In the genomic region with DNA sequence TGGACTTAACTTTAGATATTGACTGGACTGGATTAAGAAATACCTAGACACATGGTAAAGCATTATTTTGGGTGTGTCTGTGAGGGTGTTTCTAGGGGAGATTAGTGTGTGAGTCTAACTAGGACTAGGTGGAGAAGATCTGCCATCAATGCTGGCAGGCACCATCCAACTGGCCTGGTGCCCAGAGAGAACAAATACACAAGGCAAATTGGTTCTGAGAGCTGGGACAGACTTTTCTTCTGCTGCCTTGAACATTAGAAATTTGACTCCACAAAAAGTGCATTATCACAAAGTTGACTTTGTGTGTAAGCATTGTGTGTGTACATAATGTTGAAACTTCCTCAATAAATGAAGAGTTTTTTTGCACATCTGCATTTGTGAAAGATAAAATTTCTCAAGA, we compare ENCODE assay signal across 18 cellular contexts.
"Had no signal": no experiment of that assay in that cellular context is flagged by ENCODE, and none has a peak within 500 bp of the region (broad histone marks: within the 10 kb centered on the region; RNA-seq: fewer than 3 reads in every experiment).

No MANE protein-coding gene starts in this region.

- ATAC-seq: activated CD8-positive, alpha-beta T cell treated with anti-CD3 and anti-CD28 coated beads for 36 hours; activated T-cell treated with anti-CD3 and anti-CD28 coated beads, Interleukin-2, amount 50 U/mL, for 4 hours; foreskin keratinocyte; lower lobe of right lung had no signal

- H3K4me3 ChIP-seq: adrenal gland, esophagus muscularis mucosa, lower lobe of right lung, tibial nerve, vagina had no signal

- H3K4me1 Mint-ChIP-seq: activated naive CD4-positive, alpha-beta T cell treated with anti-CD3 and anti-CD28 coated beads, Interleukin-2, amount 50 U/mL, for 24 hours; nephron had no signal

- H3K27ac Mint-ChIP-seq: activated CD8-positive, alpha-beta T cell treated with anti-CD3 and anti-CD28 coated beads for 36 hours; activated naive CD4-positive, alpha-beta T cell treated with anti-CD3 and anti-CD28 coated beads, Interleukin-2, amount 50 U/mL, for 24 hours; nephron had no signal

- H3K9me3 ChIP-seq: adrenal gland, esophagus muscularis mucosa, lower lobe of right lung, tibial nerve, vagina had no signal

- H3K27me3 Mint-ChIP-seq: activated CD8-positive, alpha-beta T cell treated with anti-CD3 and anti-CD28 coated beads for 36 hours; activated naive CD4-positive, alpha-beta T cell treated with anti-CD3 and anti-CD28 coated beads, Interleukin-2, amount 50 U/mL, for 24 hours had no signal

- DNase-seq: activated CD4-positive, alpha-beta T cell treated with anti-CD3 and anti-CD28 coated beads for 48 hours; activated CD8-positive, alpha-beta T cell treated with anti-CD3 and anti-CD28 coated beads for 36 hours; activated effector memory CD4-positive, alpha-beta T cell treated with Interleukin-2 at 50 U/mL for 16 hours; activated T-cell treated with anti-CD3 and anti-CD28 coated beads, Interleukin-2, amount 50 U/mL, for 4 hours; adrenal gland; caudate nucleus; foreskin keratinocyte; lower lobe of right lung; nucleus accumbens; small intestine; stimulated activated CD4-positive, alpha-beta T cell treated with anti-CD3 and anti-CD28 coated beads, Interleukin-4, amount 100 ng/mL, for 24 hours; stimulated activated naive CD4-positive, alpha-beta T cell; substantia nigra had no signal

- H3K36me3 ChIP-seq: adrenal gland, esophagus muscularis mucosa, lower lobe of right lung, tibial nerve, vagina had no signal

- H3K27ac ChIP-seq: adrenal gland, esophagus muscularis mucosa, lower lobe of right lung, tibial nerve, vagina had no signal

- H3K36me3 Mint-ChIP-seq: activated naive CD4-positive, alpha-beta T cell treated with anti-CD3 and anti-CD28 coated beads, Interleukin-2, amount 50 U/mL, for 24 hours had no signal

- H3K27me3 ChIP-seq: adrenal gland, esophagus muscularis mucosa, foreskin keratinocyte, tibial nerve, vagina had no signal

- H3K4me1 ChIP-seq: adrenal gland, esophagus muscularis mucosa, lower lobe of right lung, tibial nerve, vagina had no signal

- H3K4me3 Mint-ChIP-seq: activated CD8-positive, alpha-beta T cell treated with anti-CD3 and anti-CD28 coated beads for 36 hours; activated naive CD4-positive, alpha-beta T cell treated with anti-CD3 and anti-CD28 coated beads, Interleukin-2, amount 50 U/mL, for 24 hours; activated T-cell treated with anti-CD3 and anti-CD28 coated beads, Interleukin-2, amount 50 U/mL, for 4 hours; nephron had no signal

- H3K9me3 Mint-ChIP-seq: nephron had no signal
